In the genomic region with DNA sequence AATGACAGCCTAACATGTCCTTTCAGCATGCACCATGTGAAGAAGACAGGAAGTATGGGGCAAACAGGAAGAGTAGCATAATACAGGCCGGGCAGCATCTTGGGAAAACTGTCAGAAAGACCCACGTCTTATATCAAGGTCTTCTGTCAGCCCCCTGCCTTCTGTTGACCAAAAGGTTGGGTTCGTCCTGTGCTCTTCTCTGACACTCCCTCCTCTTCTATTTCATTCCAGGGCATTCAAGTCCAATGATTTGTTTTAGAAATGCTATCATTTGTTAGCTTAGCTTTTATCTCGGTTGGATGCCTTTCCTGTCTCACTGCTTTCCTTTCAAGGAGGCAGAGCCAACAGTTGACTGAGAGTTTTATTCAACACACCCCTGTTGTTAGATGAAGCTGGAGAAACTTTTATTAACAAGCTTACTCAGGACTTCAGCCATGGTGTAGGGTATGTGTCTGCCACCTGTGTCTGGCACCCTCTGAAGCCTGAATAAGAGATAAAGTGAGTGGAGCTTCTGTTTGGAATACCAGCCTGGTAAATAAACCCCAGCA, we compare ENCODE assay signal across 17 cellular contexts.
DNase-seq lines count a peak whose midpoint lies in the region; ATAC-seq lines count a peak whose summit lies in the region.
"Had no signal": no experiment of that assay in that cellular context is flagged by ENCODE, and none has a peak within 500 bp of the region (broad histone marks: within the 10 kb centered on the region; RNA-seq: fewer than 3 reads in every experiment).

No MANE protein-coding gene starts in this region.

- H3K9me3 Mint-ChIP-seq in activated naive CD4-positive, alpha-beta T cell treated with anti-CD3 and anti-CD28 coated beads for 36 hours, result no peaks in the 10 kb centered on the region
- H3K9me3 Mint-ChIP-seq: central memory CD8-positive, alpha-beta T cell had no signal

- H3K27me3 Mint-ChIP-seq in activated naive CD4-positive, alpha-beta T cell treated with anti-CD3 and anti-CD28 coated beads for 36 hours (ENCODE audit: low read depth), result no peaks in the 10 kb centered on the region
- H3K27me3 Mint-ChIP-seq: central memory CD8-positive, alpha-beta T cell had no signal

- H3K4me1 Mint-ChIP-seq in activated naive CD4-positive, alpha-beta T cell treated with anti-CD3 and anti-CD28 coated beads for 36 hours (ENCODE audit: low read depth), result peaks cover 15% of the 10 kb centered on the region
- H3K4me1 Mint-ChIP-seq: central memory CD8-positive, alpha-beta T cell had no signal

- intact Hi-C loops in activated naive CD4-positive, alpha-beta T cell treated with anti-CD3 and anti-CD28 coated beads for 36 hours (cut with micrococcal nuclease), result loop anchor here (10.0 kb wide), 3 partner anchors 383 to 933 kb away; a partner anchor contains a TSS

- H3K36me3 Mint-ChIP-seq in activated naive CD4-positive, alpha-beta T cell treated with anti-CD3 and anti-CD28 coated beads for 36 hours (ENCODE audit: low read depth), result no peaks in the 10 kb centered on the region
- H3K36me3 Mint-ChIP-seq: activated naive CD8-positive, alpha-beta T cell had no signal

- CTCF ChIA-PET in activated naive CD4-positive, alpha-beta T cell treated with anti-CD3 and anti-CD28 coated beads for 36 hours (lab: Charles Lee), result no interaction called here

- ATAC-seq in GM21619 (IDR thresholded peaks at IDR 0.05; ENCODE audit: unreplicated experiment) (no peak), GM18861 (IDR thresholded peaks at IDR 0.05; ENCODE audit: unreplicated experiment) (no peak)
- ATAC-seq: activated CD4-positive, CD25-positive, alpha-beta regulatory T cell treated with anti-CD3 and anti-CD28 coated beads, Interleukin-2, amount 50 U/mL, for 24 hours; gastrocnemius medialis; pancreas had no signal

- H3K4me3 Mint-ChIP-seq in activated naive CD4-positive, alpha-beta T cell treated with anti-CD3 and anti-CD28 coated beads for 36 hours, result no peak overlapping the region
- H3K4me3 Mint-ChIP-seq: activated naive CD8-positive, alpha-beta T cell; central memory CD8-positive, alpha-beta T cell had no signal

- DNase-seq in DMS153 treated with DMSO at 0.1 percent for 48 hours (lab: John Stamatoyannopoulos, UW; ENCODE audit: unreplicated experiment), result peak; percentile 62
- peak; percentile 29 for DNase-seq in NCI-H1092 (lab: John Stamatoyannopoulos, UW)
- DNase-seq in NCI-H748 treated with DMSO at 0.1 percent for 48 hours (lab: John Stamatoyannopoulos, UW), result peak; percentile 81
- peak; percentile 43 for DNase-seq in kidney glomerular epithelial cell (lab: John Stamatoyannopoulos, UW)
- DNase-seq in stimulated activated naive CD4-positive, alpha-beta T cell (lab: John Stamatoyannopoulos, UW), result no peak
- no peak for DNase-seq in activated naive CD4-positive, alpha-beta T cell treated with anti-CD3 and anti-CD28 coated beads for 36 hours
- DNase-seq: AML-193; DMS 273 treated with DMSO at 0.1 percent for 48 hours; gastrocnemius medialis; Kasumi-1; pancreas; stimulated activated CD4-positive, alpha-beta T cell treated with anti-CD3 and anti-CD28 coated beads, Interleukin-12 subunit alpha, Interleukin-12 subunit beta, amount 100 ng/mL, for 4 hours had no signal

- no peak overlapping the region for H3K27ac Mint-ChIP-seq in activated naive CD4-positive, alpha-beta T cell treated with anti-CD3 and anti-CD28 coated beads for 36 hours
- H3K27ac Mint-ChIP-seq: activated naive CD8-positive, alpha-beta T cell had no signal

Comparison
In these comparisons a context has a peak if more than half of its experiments do, and no peak if none do; other contexts are left out.
1. DNase-seq: peak in DMS153 treated with DMSO at 0.1 percent for 48 hours (single experiment), NCI-H1092 (single experiment), NCI-H748 treated with DMSO at 0.1 percent for 48 hours (single experiment) and kidney glomerular epithelial cell (single experiment); none in stimulated activated naive CD4-positive, alpha-beta T cell (0 of 6) and activated naive CD4-positive, alpha-beta T cell treated with anti-CD3 and anti-CD28 coated beads for 36 hours (single experiment).